ENCODE assay signal across 1 cellular context in genomic region chr2:7517122-7517487, GRCh38.
TF ChIP-seq lines count a peak whose summit lies in the region.

No MANE protein-coding gene starts in this region.

TF ChIP-seq in SK-N-SH, 30 proteins besides CTCF, POLR2A, EP300 and RAD21 (continued from another document):
- TF ChIP-seq USF1 (IDR thresholded peaks at IDR 0.05; ENCODE audit: borderline replicate concordance, low read depth) (no peak), RCOR1 (IDR thresholded peaks at IDR 0.05; ENCODE audit: low read length) (no peak), POLR2AphosphoS5 (IDR thresholded peaks at IDR 0.05; ENCODE audit: low read depth, low read length) (no peak), ZBTB33 (IDR thresholded peaks at IDR 0.05; ENCODE audit: borderline replicate concordance, low read depth) (no peak), NFIC (IDR thresholded peaks at IDR 0.05; ENCODE audit: borderline replicate concordance) (no peak), RXRA (IDR thresholded peaks at IDR 0.05; ENCODE audit: borderline replicate concordance, low read depth) (no peak), TCF12 (IDR thresholded peaks at IDR 0.05) (peak; percentile 62), TEAD4 (IDR thresholded peaks at IDR 0.05; ENCODE audit: borderline replicate concordance, insufficient read depth) (no peak), GATA2 (CRISPR knock-in tag; IDR thresholded peaks at IDR 0.05) (peak; percentile 49), REST (IDR thresholded peaks at IDR 0.05; ENCODE audit: low read depth, low read length) (no peak), IRF3 (IDR thresholded peaks at IDR 0.05; ENCODE audit: low read depth, low read length) (no peak), EZH2phosphoT487 (IDR thresholded peaks at IDR 0.05; ENCODE audit: borderline replicate concordance, low read depth) (no peak)
TF ChIP-seq in SK-N-SH: peak in this region for 3.
